ENCODE assay signal across 1 cellular context in the genomic region with DNA sequence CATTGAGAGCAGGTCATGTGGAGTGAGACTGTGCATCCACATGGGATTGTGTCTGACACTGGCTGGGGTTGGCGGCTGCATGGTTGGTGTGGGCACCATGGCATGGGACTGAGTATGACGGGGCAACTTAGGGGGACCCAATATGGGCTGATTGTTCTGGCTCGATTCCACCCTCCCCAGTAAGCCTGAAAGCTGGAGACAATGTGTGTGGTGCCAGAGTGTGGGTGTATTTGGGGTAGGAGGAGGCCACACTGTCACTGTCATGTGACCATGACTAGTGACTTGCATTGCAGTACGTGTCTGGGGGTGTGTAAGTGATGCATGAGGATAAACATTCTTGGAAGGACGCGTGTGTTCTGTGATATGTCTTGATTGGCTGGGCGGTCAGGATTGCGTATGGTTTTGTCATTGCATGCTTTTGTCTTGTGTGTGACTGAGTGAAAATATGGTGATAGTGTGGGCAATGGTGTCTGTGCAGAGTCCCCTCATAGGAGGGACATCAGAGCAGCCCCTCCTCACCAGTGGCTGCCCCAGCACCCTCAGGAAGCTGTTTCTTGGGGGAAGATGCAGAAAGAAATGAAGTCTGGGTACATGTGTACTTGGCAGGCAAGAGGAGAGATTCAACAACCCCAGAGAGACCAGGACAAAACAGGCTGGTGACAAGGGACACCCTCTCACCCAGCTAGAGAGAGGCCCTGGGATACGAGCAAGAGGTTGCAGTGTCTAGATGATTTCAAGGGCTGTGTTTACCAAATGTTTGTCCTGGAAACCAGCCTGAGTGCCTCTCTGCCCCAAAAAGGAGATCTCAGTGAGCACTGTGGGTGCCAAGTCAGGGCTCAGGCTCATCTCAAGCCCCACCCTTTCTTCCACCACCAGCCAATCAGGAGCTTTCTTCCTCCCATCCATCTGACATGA.
TF ChIP-seq lines count a peak whose summit lies in the region.

No MANE protein-coding gene starts in this region.

TF ChIP-seq in K562, 482 proteins besides CTCF, POLR2A, EP300 and RAD21 (continued from another document):
- TF ChIP-seq, protein P1, sequence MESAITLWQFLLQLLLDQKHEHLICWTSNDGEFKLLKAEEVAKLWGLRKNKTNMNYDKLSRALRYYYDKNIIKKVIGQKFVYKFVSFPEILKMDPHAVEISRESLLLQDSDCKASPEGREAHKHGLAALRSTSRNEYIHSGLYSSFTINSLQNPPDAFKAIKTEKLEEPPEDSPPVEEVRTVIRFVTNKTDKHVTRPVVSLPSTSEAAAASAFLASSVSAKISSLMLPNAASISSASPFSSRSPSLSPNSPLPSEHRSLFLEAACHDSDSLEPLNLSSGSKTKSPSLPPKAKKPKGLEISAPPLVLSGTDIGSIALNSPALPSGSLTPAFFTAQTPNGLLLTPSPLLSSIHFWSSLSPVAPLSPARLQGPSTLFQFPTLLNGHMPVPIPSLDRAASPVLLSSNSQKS (CRISPR knock-in tag; IDR thresholded peaks at IDR 0.05), result peak; percentile 87; the same call in 1 of the 2 replicates
- TF ChIP-seq RFX7 (CRISPR knock-in tag; IDR thresholded peaks at IDR 0.05) (no peak), RNF2 (IDR thresholded peaks at IDR 0.05) (peak; percentile 50; the same call in 1 of the 2 replicates), HLTF (IDR thresholded peaks at IDR 0.05) (0 out of 2 replicates have a peak, but pooled peaks have one; percentile 13), ZNF274 (IDR thresholded peaks at IDR 0.05; ENCODE audit: borderline replicate concordance, low read depth, low read length) (no peak), KDM1A (IDR thresholded peaks at IDR 0.05) (peak; percentile 83 to 91), ZC3H4 (CRISPR knock-in tag; IDR thresholded peaks at IDR 0.05; ENCODE audit: borderline replicate concordance) (no peak), PCBP2 (IDR thresholded peaks at IDR 0.05; ENCODE audit: low read depth, low read length, poor library complexity, severe bottlenecking) (no peak)
- TF ChIP-seq, protein P2, sequence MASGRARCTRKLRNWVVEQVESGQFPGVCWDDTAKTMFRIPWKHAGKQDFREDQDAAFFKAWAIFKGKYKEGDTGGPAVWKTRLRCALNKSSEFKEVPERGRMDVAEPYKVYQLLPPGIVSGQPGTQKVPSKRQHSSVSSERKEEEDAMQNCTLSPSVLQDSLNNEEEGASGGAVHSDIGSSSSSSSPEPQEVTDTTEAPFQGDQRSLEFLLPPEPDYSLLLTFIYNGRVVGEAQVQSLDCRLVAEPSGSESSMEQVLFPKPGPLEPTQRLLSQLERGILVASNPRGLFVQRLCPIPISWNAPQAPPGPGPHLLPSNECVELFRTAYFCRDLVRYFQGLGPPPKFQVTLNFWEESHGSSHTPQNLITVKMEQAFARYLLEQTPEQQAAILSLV (tag; IDR thresholded peaks at IDR 0.05), result peak; percentile 95
- TF ChIP-seq, protein P3, sequence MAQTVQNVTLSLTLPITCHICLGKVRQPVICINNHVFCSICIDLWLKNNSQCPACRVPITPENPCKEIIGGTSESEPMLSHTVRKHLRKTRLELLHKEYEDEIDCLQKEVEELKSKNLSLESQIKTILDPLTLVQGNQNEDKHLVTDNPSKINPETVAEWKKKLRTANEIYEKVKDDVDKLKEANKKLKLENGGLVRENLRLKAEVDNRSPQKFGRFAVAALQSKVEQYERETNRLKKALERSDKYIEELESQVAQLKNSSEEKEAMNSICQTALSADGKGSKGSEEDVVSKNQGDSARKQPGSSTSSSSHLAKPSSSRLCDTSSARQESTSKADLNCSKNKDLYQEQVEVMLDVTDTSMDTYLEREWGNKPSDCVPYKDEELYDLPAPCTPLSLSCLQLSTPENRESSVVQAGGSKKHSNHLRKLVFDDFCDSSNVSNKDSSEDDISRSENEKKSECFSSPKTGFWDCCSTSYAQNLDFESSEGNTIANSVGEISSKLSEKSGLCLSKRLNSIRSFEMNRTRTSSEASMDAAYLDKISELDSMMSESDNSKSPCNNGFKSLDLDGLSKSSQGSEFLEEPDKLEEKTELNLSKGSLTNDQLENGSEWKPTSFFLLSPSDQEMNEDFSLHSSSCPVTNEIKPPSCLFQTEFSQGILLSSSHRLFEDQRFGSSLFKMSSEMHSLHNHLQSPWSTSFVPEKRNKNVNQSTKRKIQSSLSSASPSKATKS (CRISPR knock-in tag; IDR thresholded peaks at IDR 0.05), result peak; percentile 66; the same call in 1 of the 2 replicates
- TF ChIP-seq, protein P4, sequence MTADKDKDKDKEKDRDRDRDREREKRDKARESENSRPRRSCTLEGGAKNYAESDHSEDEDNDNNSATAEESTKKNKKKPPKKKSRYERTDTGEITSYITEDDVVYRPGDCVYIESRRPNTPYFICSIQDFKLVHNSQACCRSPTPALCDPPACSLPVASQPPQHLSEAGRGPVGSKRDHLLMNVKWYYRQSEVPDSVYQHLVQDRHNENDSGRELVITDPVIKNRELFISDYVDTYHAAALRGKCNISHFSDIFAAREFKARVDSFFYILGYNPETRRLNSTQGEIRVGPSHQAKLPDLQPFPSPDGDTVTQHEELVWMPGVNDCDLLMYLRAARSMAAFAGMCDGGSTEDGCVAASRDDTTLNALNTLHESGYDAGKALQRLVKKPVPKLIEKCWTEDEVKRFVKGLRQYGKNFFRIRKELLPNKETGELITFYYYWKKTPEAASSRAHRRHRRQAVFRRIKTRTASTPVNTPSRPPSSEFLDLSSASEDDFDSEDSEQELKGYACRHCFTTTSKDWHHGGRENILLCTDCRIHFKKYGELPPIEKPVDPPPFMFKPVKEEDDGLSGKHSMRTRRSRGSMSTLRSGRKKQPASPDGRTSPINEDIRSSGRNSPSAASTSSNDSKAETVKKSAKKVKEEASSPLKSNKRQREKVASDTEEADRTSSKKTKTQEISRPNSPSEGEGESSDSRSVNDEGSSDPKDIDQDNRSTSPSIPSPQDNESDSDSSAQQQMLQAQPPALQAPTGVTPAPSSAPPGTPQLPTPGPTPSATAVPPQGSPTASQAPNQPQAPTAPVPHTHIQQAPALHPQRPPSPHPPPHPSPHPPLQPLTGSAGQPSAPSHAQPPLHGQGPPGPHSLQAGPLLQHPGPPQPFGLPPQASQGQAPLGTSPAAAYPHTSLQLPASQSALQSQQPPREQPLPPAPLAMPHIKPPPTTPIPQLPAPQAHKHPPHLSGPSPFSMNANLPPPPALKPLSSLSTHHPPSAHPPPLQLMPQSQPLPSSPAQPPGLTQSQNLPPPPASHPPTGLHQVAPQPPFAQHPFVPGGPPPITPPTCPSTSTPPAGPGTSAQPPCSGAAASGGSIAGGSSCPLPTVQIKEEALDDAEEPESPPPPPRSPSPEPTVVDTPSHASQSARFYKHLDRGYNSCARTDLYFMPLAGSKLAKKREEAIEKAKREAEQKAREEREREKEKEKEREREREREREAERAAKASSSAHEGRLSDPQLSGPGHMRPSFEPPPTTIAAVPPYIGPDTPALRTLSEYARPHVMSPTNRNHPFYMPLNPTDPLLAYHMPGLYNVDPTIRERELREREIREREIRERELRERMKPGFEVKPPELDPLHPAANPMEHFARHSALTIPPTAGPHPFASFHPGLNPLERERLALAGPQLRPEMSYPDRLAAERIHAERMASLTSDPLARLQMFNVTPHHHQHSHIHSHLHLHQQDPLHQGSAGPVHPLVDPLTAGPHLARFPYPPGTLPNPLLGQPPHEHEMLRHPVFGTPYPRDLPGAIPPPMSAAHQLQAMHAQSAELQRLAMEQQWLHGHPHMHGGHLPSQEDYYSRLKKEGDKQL (CRISPR knock-in tag; IDR thresholded peaks at IDR 0.05; ENCODE audit: borderline replicate concordance), result no peak
